35 cellular contexts compared by ENCODE assay signal in genomic region chr2:230950833-230951339, GRCh38. TPM values are rescaled to one million over a fixed set of nuclear protein-coding genes. Genes with fewer than 3 reads are reported as not detected.
DNase-seq lines count a peak whose midpoint lies in the region; ATAC-seq and TF ChIP-seq lines count a peak whose summit lies in the region.
"Had no signal": no experiment of that assay in that cellular context is flagged by ENCODE, and none has a peak within 500 bp of the region (broad histone marks: within the 10 kb centered on the region; RNA-seq: fewer than 3 reads in every experiment).

No MANE protein-coding gene starts in this region.

- H3K4me3 Mint-ChIP-seq in dendritic cell treated with granulocyte-macrophage colony-stimulating factor and Interleukin-4, amounts not matched to agents 40 ng/mL and 50 ng/mL, for 4 days = no peak overlapping the region
- H3K4me3 Mint-ChIP-seq: activated naive CD4-positive, alpha-beta T cell treated with anti-CD3 and anti-CD28 coated beads for 36 hours; naive B cell had no signal

- H3F3A ChIP-seq in PC-9 (ENCODE audit: insufficient read depth, low read depth) = no peaks in the 10 kb centered on the region

- no peak overlapping the region for H2AFZ ChIP-seq in PC-9
- H2AFZ ChIP-seq: hepatocyte had no signal

- H3K27ac ChIP-seq in sigmoid colon (no peak overlapping the region), PC-9 (no peak overlapping the region)
- H3K27ac ChIP-seq: gastroesophageal sphincter, hepatocyte, KMS-11, prostate gland, right lobe of liver, SK-N-MC, suprapubic skin, upper lobe of right lung had no signal

- ATAC-seq in HG03196 (IDR thresholded peaks at IDR 0.05; ENCODE audit: unreplicated experiment) = peak; percentile 3
- ATAC-seq: gastroesophageal sphincter, right lobe of liver had no signal

- peaks cover 58% of the 10 kb centered on the region for H3K4me1 Mint-ChIP-seq in dendritic cell treated with granulocyte-macrophage colony-stimulating factor and Interleukin-4, amounts not matched to agents 40 ng/mL and 50 ng/mL, for 4 days (ENCODE audit: low read depth)

- no peak for DNase-seq in GM12864 (ENCODE audit: low read depth)
- no peak for DNase-seq in sigmoid colon
- DNase-seq in NCI-H187 treated with DMSO at 0.1 percent for 48 hours (lab: John Stamatoyannopoulos, UW) = no peak
- no peak for DNase-seq in PC-9
- DNase-seq: activated CD4-positive, CD25-positive, alpha-beta regulatory T cell; activated naive CD4-positive, alpha-beta T cell treated with anti-CD3 and anti-CD28 coated beads for 36 hours; amygdala; Caco-2; HCEC 1CT; kidney glomerular epithelial cell; MG63; midbrain; naive B cell; NCI-H1417 treated with DMSO at 0.1 percent for 48 hours; NCI-H2081 treated with DMSO at 0.1 percent for 48 hours; NCI-H2227 treated with DMSO at 0.1 percent for 48 hours; NCI-H526; nucleus accumbens; right lobe of liver; stimulated activated CD4-positive, alpha-beta T cell treated with anti-CD3 and anti-CD28 coated beads, Interleukin-2, amount 100 ng/mL, for 48 hours; upper lobe of right lung had no signal

- intact Hi-C loops in dendritic cell treated with granulocyte-macrophage colony-stimulating factor and Interleukin-4, amounts not matched to agents 40 ng/mL and 50 ng/mL, for 4 days (cut with micrococcal nuclease) = no loop called here
- intact Hi-C loops in sigmoid colon (cut with DNase I) = no loop called here
- intact Hi-C loops in PC-9 (cut with micrococcal nuclease; ENCODE audit: unreplicated experiment) = no loop called here

- no peak for TF ChIP-seq CTCF in GM12864 (IDR thresholded peaks at IDR 0.05; ENCODE audit: low read depth, low read length, missing control alignments)
- TF ChIP-seq CTCF in sigmoid colon (IDR thresholded peaks at IDR 0.05) = no peak
- TF ChIP-seq CTCF in PC-9 (conservative IDR thresholded peaks at IDR 0.05) = no peak

- H3K27ac Mint-ChIP-seq in dendritic cell treated with granulocyte-macrophage colony-stimulating factor and Interleukin-4, amounts not matched to agents 40 ng/mL and 50 ng/mL, for 4 days = peak overlapping the region; percentile 51
- H3K27ac Mint-ChIP-seq: activated naive CD4-positive, alpha-beta T cell treated with anti-CD3 and anti-CD28 coated beads for 36 hours; naive B cell had no signal

- no peak overlapping the region for H3K4me2 ChIP-seq in PC-9
- H3K4me2 ChIP-seq: BLaER1 treated with 17β-estradiol and CSF1 and Interleukin-3, amounts not matched to agents 10 nM and 100 nM; hepatocyte; KMS-11 had no signal

- no TSS peak for BruUV-seq in PC-9 (replicated peaks; lab: Mats Ljungman, UMichigan)

- H3K36me3 ChIP-seq in sigmoid colon = no peaks in the 10 kb centered on the region
- no peaks in the 10 kb centered on the region for H3K36me3 ChIP-seq in PC-9 (ENCODE audit: low read depth)
- H3K36me3 ChIP-seq: BLaER1 treated with 17β-estradiol and CSF1 and Interleukin-3, amounts not matched to agents 10 nM and 100 nM; gastroesophageal sphincter; MG63; prostate gland; right lobe of liver; suprapubic skin; upper lobe of right lung had no signal

- H3K27me3 Mint-ChIP-seq in dendritic cell treated with granulocyte-macrophage colony-stimulating factor and Interleukin-4, amounts not matched to agents 40 ng/mL and 50 ng/mL, for 4 days = peaks cover 13% of the 10 kb centered on the region

- H3K4me3 ChIP-seq in GM12864 (ENCODE audit: low read depth, low read length) (peak overlapping the region; percentile 14), sigmoid colon (no peak overlapping the region), PC-9 (no peak overlapping the region)
- H3K4me3 ChIP-seq: BLaER1 treated with 17β-estradiol and CSF1 and Interleukin-3, amounts not matched to agents 10 nM and 100 nM; gastroesophageal sphincter; hepatocyte; MG63; prostate gland; right lobe of liver; SK-N-MC; suprapubic skin; upper lobe of right lung had no signal

- H3K79me2 ChIP-seq in PC-9 (ENCODE audit: low read depth) = no peaks in the 10 kb centered on the region
- H3K79me2 ChIP-seq: hepatocyte had no signal

- H4K20me1 ChIP-seq in PC-9 (ENCODE audit: insufficient read depth) = no peaks in the 10 kb centered on the region
- H4K20me1 ChIP-seq: BLaER1 treated with 17β-estradiol and CSF1 and Interleukin-3, amounts not matched to agents 10 nM and 100 nM had no signal

- POLR2A ChIA-PET in PC-9 (lab: Charles Lee; ENCODE audit: unreplicated experiment) = no interaction called here

- CTCF ChIA-PET in PC-9 (lab: Charles Lee) = no interaction called here

- H3K9me3 ChIP-seq in sigmoid colon = no peaks in the 10 kb centered on the region
- H3K9me3 ChIP-seq in PC-9 (ENCODE audit: insufficient read depth, low read depth) = no peaks in the 10 kb centered on the region
- H3K9me3 ChIP-seq: BLaER1 treated with 17β-estradiol and CSF1 and Interleukin-3, amounts not matched to agents 10 nM and 100 nM; Caco-2; gastroesophageal sphincter; MG63; prostate gland; right lobe of liver; suprapubic skin; upper lobe of right lung had no signal

- H3K4me1 ChIP-seq in sigmoid colon (no peaks in the 10 kb centered on the region), PC-9 (replicated peaks; ENCODE audit: insufficient read depth) (no peaks in the 10 kb centered on the region)
- H3K4me1 ChIP-seq: Caco-2, gastroesophageal sphincter, prostate gland, right lobe of liver, suprapubic skin, upper lobe of right lung had no signal

- TF ChIP-seq POLR2A in GM10847 (IDR thresholded peaks at IDR 0.05; ENCODE audit: extremely low read depth, insufficient read length) (peak; percentile 14), sigmoid colon (IDR thresholded peaks at IDR 0.05) (no peak)

- no peaks in the 10 kb centered on the region for H3K9me2 ChIP-seq in PC-9 (ENCODE audit: insufficient read depth)

- peaks cover 5% of the 10 kb centered on the region for H3K9me3 Mint-ChIP-seq in dendritic cell treated with granulocyte-macrophage colony-stimulating factor and Interleukin-4, amounts not matched to agents 40 ng/mL and 50 ng/mL, for 4 days
- H3K9me3 Mint-ChIP-seq: activated naive CD4-positive, alpha-beta T cell treated with anti-CD3 and anti-CD28 coated beads for 36 hours had no signal

- H3K36me3 Mint-ChIP-seq in dendritic cell treated with granulocyte-macrophage colony-stimulating factor and Interleukin-4, amounts not matched to agents 40 ng/mL and 50 ng/mL, for 4 days (ENCODE audit: low read depth) = peaks cover 7% of the 10 kb centered on the region

- TF ChIP-seq EP300 in sigmoid colon (IDR thresholded peaks at IDR 0.05) = no peak

- H3K27me3 ChIP-seq in sigmoid colon (no peaks in the 10 kb centered on the region), PC-9 (ENCODE audit: insufficient read depth, low read depth) (peaks cover 13% of the 10 kb centered on the region)
- H3K27me3 ChIP-seq: gastroesophageal sphincter, hepatocyte, MG63, right lobe of liver, suprapubic skin had no signal

- 90 to 93% methylated on average over 10 of the region's 10 CpGs for WGBS in sigmoid colon, 2 donors

RNA-seq across cellular contexts. Expression of gene GPR55, which starts 25.8 kb away (rescaled TPM):
- total RNA-seq in sigmoid colon (not detected), PC-9 (2021) (not detected in 2 replicates)
- 1 to 10 TPM in 1 of 3 donors, under 1 TPM in 1, not detected in 1; 0.23 to 1.4 TPM for polyA plus RNA-seq in sigmoid colon
- total RNA-seq: Caco-2, endothelial cell of umbilical vein, fibroblast of lung, G401 had no signal
- polyA plus RNA-seq: endothelial cell of umbilical vein, fibroblast of lung, hepatocyte had no signal

RNA-seq across cellular contexts. Expression of gene SPATA3, which starts 45.0 kb away (rescaled TPM):
- not detected for total RNA-seq in sigmoid colon
- polyA plus RNA-seq in sigmoid colon = not detected
- total RNA-seq in PC-9 (2021) = not detected in 2 replicates
- total RNA-seq: activated naive CD4-positive, alpha-beta T cell treated with anti-CD3 and anti-CD28 coated beads for 36 hours; Caco-2; endothelial cell of umbilical vein; fibroblast of lung; G401; gastroesophageal sphincter; hepatocyte; right lobe of liver; suprapubic skin; T-helper 1 cell treated with Interleukin-12 subunit alpha and Interleukin-12 subunit beta and Interleukin-4 antibody, amounts not matched to agents 30 ng/mL and 1 ng/mL, for 36 hours; upper lobe of right lung had no signal
- polyA plus RNA-seq: endothelial cell of umbilical vein, fibroblast of lung, hepatocyte had no signal
